Comparison of ENCODE assay signal across 1 cellular context in the genomic region with DNA sequence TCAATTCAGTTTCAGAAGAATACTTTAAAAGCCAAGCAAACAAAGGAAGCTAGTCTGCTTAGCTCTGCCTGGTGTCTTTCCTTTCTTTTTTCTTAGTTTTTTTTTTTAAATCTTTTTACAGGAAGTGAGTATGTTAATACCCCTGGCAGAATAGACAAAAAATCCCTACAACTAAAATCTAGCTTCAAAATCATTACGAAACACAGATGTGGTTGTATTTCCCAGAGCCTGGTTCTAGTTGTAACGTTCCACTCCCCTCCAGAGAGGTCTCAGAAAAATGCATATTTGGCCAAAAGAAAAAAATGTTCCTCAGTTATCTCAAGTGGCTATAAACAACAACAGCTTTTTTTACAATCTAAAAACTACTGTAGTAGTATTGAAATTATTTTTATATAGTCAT.
TF ChIP-seq lines count a peak whose summit lies in the region.

No MANE protein-coding gene starts in this region.

TF ChIP-seq in GM23338, 12 proteins besides CTCF, POLR2A, EP300 and RAD21:
- TF ChIP-seq CREB1 (CRISPR knock-in tag; IDR thresholded peaks at IDR 0.05; ENCODE audit: low read depth) = no peak
- TF ChIP-seq ZNF114 (CRISPR knock-in tag; IDR thresholded peaks at IDR 0.05) = no peak
- TF ChIP-seq EZH2phosphoT487 (IDR thresholded peaks at IDR 0.05; ENCODE audit: unreplicated experiment) = no peak
- TF ChIP-seq STAT1 (IDR thresholded peaks at IDR 0.05; ENCODE audit: unreplicated experiment) = no peak
- no peak for TF ChIP-seq EZH2 (IDR thresholded peaks at IDR 0.05; ENCODE audit: low read depth, unreplicated experiment)
- TF ChIP-seq, protein P1, sequence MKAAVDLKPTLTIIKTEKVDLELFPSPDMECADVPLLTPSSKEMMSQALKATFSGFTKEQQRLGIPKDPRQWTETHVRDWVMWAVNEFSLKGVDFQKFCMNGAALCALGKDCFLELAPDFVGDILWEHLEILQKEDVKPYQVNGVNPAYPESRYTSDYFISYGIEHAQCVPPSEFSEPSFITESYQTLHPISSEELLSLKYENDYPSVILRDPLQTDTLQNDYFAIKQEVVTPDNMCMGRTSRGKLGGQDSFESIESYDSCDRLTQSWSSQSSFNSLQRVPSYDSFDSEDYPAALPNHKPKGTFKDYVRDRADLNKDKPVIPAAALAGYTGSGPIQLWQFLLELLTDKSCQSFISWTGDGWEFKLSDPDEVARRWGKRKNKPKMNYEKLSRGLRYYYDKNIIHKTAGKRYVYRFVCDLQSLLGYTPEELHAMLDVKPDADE (IDR thresholded peaks at IDR 0.05) = no peak
- TF ChIP-seq, protein P2, sequence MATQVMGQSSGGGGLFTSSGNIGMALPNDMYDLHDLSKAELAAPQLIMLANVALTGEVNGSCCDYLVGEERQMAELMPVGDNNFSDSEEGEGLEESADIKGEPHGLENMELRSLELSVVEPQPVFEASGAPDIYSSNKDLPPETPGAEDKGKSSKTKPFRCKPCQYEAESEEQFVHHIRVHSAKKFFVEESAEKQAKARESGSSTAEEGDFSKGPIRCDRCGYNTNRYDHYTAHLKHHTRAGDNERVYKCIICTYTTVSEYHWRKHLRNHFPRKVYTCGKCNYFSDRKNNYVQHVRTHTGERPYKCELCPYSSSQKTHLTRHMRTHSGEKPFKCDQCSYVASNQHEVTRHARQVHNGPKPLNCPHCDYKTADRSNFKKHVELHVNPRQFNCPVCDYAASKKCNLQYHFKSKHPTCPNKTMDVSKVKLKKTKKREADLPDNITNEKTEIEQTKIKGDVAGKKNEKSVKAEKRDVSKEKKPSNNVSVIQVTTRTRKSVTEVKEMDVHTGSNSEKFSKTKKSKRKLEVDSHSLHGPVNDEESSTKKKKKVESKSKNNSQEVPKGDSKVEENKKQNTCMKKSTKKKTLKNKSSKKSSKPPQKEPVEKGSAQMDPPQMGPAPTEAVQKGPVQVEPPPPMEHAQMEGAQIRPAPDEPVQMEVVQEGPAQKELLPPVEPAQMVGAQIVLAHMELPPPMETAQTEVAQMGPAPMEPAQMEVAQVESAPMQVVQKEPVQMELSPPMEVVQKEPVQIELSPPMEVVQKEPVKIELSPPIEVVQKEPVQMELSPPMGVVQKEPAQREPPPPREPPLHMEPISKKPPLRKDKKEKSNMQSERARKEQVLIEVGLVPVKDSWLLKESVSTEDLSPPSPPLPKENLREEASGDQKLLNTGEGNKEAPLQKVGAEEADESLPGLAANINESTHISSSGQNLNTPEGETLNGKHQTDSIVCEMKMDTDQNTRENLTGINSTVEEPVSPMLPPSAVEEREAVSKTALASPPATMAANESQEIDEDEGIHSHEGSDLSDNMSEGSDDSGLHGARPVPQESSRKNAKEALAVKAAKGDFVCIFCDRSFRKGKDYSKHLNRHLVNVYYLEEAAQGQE (IDR thresholded peaks at IDR 0.05; ENCODE audit: unreplicated experiment) = no peak
- no peak for TF ChIP-seq POLR2AphosphoS5 (IDR thresholded peaks at IDR 0.05; ENCODE audit: low read depth)
- TF ChIP-seq NANOG (IDR thresholded peaks at IDR 0.05; ENCODE audit: borderline replicate concordance) = no peak
- TF ChIP-seq, protein P3, sequence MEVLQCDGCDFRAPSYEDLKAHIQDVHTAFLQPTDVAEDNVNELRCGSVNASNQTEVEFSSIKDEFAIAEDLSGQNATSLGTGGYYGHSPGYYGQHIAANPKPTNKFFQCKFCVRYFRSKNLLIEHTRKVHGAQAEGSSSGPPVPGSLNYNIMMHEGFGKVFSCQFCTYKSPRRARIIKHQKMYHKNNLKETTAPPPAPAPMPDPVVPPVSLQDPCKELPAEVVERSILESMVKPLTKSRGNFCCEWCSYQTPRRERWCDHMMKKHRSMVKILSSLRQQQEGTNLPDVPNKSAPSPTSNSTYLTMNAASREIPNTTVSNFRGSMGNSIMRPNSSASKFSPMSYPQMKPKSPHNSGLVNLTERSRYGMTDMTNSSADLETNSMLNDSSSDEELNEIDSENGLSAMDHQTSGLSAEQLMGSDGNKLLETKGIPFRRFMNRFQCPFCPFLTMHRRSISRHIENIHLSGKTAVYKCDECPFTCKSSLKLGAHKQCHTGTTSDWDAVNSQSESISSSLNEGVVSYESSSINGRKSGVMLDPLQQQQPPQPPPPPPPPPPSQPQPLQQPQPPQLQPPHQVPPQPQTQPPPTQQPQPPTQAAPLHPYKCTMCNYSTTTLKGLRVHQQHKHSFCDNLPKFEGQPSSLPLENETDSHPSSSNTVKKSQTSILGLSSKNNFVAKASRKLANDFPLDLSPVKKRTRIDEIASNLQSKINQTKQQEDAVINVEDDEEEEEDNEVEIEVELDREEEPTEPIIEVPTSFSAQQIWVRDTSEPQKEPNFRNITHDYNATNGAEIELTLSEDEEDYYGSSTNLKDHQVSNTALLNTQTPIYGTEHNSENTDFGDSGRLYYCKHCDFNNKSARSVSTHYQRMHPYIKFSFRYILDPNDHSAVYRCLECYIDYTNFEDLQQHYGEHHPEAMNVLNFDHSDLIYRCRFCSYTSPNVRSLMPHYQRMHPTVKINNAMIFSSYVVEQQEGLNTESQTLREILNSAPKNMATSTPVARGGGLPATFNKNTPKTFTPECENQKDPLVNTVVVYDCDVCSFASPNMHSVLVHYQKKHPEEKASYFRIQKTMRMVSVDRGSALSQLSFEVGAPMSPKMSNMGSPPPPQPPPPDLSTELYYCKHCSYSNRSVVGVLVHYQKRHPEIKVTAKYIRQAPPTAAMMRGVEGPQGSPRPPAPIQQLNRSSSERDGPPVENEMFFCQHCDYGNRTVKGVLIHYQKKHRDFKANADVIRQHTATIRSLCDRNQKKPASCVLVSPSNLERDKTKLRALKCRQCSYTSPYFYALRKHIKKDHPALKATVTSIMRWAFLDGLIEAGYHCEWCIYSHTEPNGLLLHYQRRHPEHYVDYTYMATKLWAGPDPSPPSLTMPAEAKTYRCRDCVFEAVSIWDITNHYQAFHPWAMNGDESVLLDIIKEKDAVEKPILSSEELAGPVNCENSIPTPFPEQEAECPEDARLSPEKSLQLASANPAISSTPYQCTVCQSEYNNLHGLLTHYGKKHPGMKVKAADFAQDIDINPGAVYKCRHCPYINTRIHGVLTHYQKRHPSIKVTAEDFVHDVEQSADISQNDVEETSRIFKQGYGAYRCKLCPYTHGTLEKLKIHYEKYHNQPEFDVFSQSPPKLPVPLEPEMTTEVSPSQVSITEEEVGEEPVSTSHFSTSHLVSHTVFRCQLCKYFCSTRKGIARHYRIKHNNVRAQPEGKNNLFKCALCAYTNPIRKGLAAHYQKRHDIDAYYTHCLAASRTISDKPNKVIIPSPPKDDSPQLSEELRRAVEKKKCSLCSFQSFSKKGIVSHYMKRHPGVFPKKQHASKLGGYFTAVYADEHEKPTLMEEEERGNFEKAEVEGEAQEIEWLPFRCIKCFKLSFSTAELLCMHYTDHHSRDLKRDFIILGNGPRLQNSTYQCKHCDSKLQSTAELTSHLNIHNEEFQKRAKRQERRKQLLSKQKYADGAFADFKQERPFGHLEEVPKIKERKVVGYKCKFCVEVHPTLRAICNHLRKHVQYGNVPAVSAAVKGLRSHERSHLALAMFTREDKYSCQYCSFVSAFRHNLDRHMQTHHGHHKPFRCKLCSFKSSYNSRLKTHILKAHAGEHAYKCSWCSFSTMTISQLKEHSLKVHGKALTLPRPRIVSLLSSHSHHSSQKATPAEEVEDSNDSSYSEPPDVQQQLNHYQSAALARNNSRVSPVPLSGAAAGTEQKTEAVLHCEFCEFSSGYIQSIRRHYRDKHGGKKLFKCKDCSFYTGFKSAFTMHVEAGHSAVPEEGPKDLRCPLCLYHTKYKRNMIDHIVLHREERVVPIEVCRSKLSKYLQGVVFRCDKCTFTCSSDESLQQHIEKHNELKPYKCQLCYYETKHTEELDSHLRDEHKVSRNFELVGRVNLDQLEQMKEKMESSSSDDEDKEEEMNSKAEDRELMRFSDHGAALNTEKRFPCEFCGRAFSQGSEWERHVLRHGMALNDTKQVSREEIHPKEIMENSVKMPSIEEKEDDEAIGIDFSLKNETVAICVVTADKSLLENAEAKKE (CRISPR knock-in tag; IDR thresholded peaks at IDR 0.05) = no peak
- no peak for TF ChIP-seq ZNF331 (CRISPR knock-in tag; IDR thresholded peaks at IDR 0.05; ENCODE audit: low read depth)
- no peak for TF ChIP-seq JUNB (IDR thresholded peaks at IDR 0.05; ENCODE audit: unreplicated experiment)
